15 cellular contexts compared by ENCODE assay signal in the genomic region with DNA sequence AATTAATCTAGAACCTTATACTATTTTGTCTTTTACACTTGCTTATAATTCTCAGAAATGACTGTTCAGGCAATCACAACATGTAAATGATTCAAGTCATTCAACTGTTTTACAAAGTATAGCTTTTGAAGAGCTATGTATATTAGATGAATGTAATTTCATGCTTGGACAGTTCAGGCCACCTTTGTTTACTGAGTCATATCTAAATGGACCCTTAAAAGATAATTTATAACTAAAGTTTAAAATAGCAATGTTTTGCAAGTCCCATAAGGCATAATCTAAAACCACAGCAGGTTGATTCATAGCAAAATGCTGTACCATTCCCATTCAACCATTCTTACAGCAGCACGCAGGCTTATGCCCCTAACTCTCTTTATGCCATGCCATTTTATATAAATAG.
"Had no signal": no experiment of that assay in that cellular context is flagged by ENCODE, and none has a peak within 500 bp of the region (broad histone marks: within the 10 kb centered on the region; RNA-seq: fewer than 3 reads in every experiment).

No MANE protein-coding gene starts in this region.

- ATAC-seq: activated CD4-positive, CD25-positive, alpha-beta regulatory T cell treated with anti-CD3 and anti-CD28 coated beads, Interleukin-2, amount 50 U/mL, for 24 hours; gastrocnemius medialis; left lung; naive thymus-derived CD4-positive, alpha-beta T cell; sciatic nerve; upper lobe of right lung had no signal

- H3K9me3 Mint-ChIP-seq: activated naive CD4-positive, alpha-beta T cell treated with anti-CD3 and anti-CD28 coated beads, Interleukin-2, amount 50 U/mL, for 24 hours; activated T-helper 1 cell treated with anti-CD3 and anti-CD28 coated beads, Interleukin-12 subunit alpha, Interleukin-12 subunit beta, Interleukin-2, Interleukin-4 antibody, amounts not matched to agents 30 ng/mL and 10 ng/mL and 1 ng/mL, durations not matched to agents 14 hours and 24 hours and 36 hours; naive thymus-derived CD4-positive, alpha-beta T cell had no signal

- H3K36me3 ChIP-seq: gastrocnemius medialis, ovary, spleen, thoracic aorta had no signal

- H3K27ac Mint-ChIP-seq: activated naive CD4-positive, alpha-beta T cell treated with anti-CD3 and anti-CD28 coated beads, Interleukin-2, amount 50 U/mL, for 24 hours; activated T-helper 1 cell treated with anti-CD3 and anti-CD28 coated beads, Interleukin-12 subunit alpha, Interleukin-12 subunit beta, Interleukin-2, Interleukin-4 antibody, amounts not matched to agents 30 ng/mL and 10 ng/mL and 1 ng/mL, durations not matched to agents 14 hours and 24 hours and 36 hours had no signal

- H3K27ac ChIP-seq: adrenal gland, gastrocnemius medialis, left lung, ovary, spleen, stomach, thoracic aorta, upper lobe of right lung had no signal

- H3K27me3 Mint-ChIP-seq: activated naive CD4-positive, alpha-beta T cell treated with anti-CD3 and anti-CD28 coated beads, Interleukin-2, amount 50 U/mL, for 24 hours had no signal

- H3K9me3 ChIP-seq: adrenal gland, gastrocnemius medialis, left lung, ovary, spleen, stomach, thoracic aorta, upper lobe of right lung had no signal

- DNase-seq: adrenal gland; erythroblast; gastrocnemius medialis; left lung; mammary epithelial cell; naive thymus-derived CD4-positive, alpha-beta T cell; ovary; spleen; stomach; upper lobe of right lung had no signal

- H3K4me3 Mint-ChIP-seq: activated naive CD4-positive, alpha-beta T cell treated with anti-CD3 and anti-CD28 coated beads, Interleukin-2, amount 50 U/mL, for 24 hours; activated T-helper 1 cell treated with anti-CD3 and anti-CD28 coated beads, Interleukin-12 subunit alpha, Interleukin-12 subunit beta, Interleukin-2, Interleukin-4 antibody, amounts not matched to agents 30 ng/mL and 10 ng/mL and 1 ng/mL, durations not matched to agents 14 hours and 24 hours and 36 hours; naive thymus-derived CD4-positive, alpha-beta T cell had no signal

- H3K27me3 ChIP-seq: adrenal gland, gastrocnemius medialis, left lung, ovary, spleen, stomach, upper lobe of right lung had no signal

- H3K4me3 ChIP-seq: adrenal gland, gastrocnemius medialis, left lung, ovary, spleen, stomach, thoracic aorta, upper lobe of right lung had no signal

- H3K36me3 Mint-ChIP-seq: activated naive CD4-positive, alpha-beta T cell treated with anti-CD3 and anti-CD28 coated beads, Interleukin-2, amount 50 U/mL, for 24 hours had no signal
